In genomic region chr5:132821791-132822190, GRCh38 we compare ENCODE assay signal across 11 cellular contexts. TPM values are rescaled to one million over a fixed set of nuclear protein-coding genes. Genes with fewer than 3 reads are reported as not detected.
DNase-seq lines count a peak whose midpoint lies in the region; ATAC-seq, FAIRE-seq and TF ChIP-seq lines count a peak whose summit lies in the region.
"Had no signal": no experiment of that assay in that cellular context is flagged by ENCODE, and none has a peak within 500 bp of the region (broad histone marks: within the 10 kb centered on the region; RNA-seq: fewer than 3 reads in every experiment).

No MANE protein-coding gene starts in this region.

- H3K4me3 ChIP-seq in right atrium auricular region: no peak overlapping the region

- H3K4me1 Mint-ChIP-seq in T-helper 17 cell: peaks cover 10% of the 10 kb centered on the region

- peaks cover 0 to 29% of the 10 kb centered on the region in 2 donors for H3K4me1 ChIP-seq in right atrium auricular region

- H3K4me3 Mint-ChIP-seq in T-helper 17 cell: no peak overlapping the region
- H3K4me3 Mint-ChIP-seq: activated naive CD8-positive, alpha-beta T cell; B cell had no signal

- intact Hi-C loops in left ventricle myocardium superior (cut with micrococcal nuclease): no loop called here

- H3K9me3 ChIP-seq in right atrium auricular region: no peaks in the 10 kb centered on the region
- H3K9me3 ChIP-seq in T-helper 17 cell (ENCODE audit: control insufficient read depth, low read length, poor library complexity, severe bottlenecking): no peaks in the 10 kb centered on the region

- peak; percentile 90 for FAIRE-seq in urothelium cell line (lab: Jason Lieb, UNC)

- no peaks in the 10 kb centered on the region for H3K36me3 Mint-ChIP-seq in T-helper 17 cell (ENCODE audit: low read depth)
- H3K36me3 Mint-ChIP-seq: activated naive CD8-positive, alpha-beta T cell had no signal

- H3K36me3 ChIP-seq in right atrium auricular region: no peaks in the 10 kb centered on the region

- peaks cover 33% of the 10 kb centered on the region for H3K27me3 Mint-ChIP-seq in T-helper 17 cell

- H3K27ac ChIP-seq in right atrium auricular region: no peak overlapping the region

- DNase-seq in left ventricle myocardium superior (no peak), right atrium auricular region (ENCODE audit: low spot score) (no peak), anterior cingulate cortex (lab: John Stamatoyannopoulos, UW) (peak in 31 of 58 donors; percentile 13 to 82 (median 55)), iris pigment epithelial cell (ENCODE audit: low read depth) (peak; percentile 52), urothelium cell line (ENCODE audit: low spot score) (no peak), NCI-H1105 treated with DMSO at 0.1 percent for 48 hours (lab: John Stamatoyannopoulos, UW) (no peak), T-helper 17 cell (no peak)
- DNase-seq: NCI-H187 treated with DMSO at 0.1 percent for 48 hours had no signal

- H3K27ac Mint-ChIP-seq in T-helper 17 cell: no peak overlapping the region
- H3K27ac Mint-ChIP-seq: activated naive CD8-positive, alpha-beta T cell; B cell had no signal

- H3K27me3 ChIP-seq in right atrium auricular region: no peaks in the 10 kb centered on the region

- ATAC-seq in left ventricle myocardium superior (peak; percentile 16), T-helper 17 cell (no peak), GM18870 (IDR thresholded peaks at IDR 0.05; ENCODE audit: unreplicated experiment) (no peak)

- no peak for TF ChIP-seq CTCF in right atrium auricular region (IDR thresholded peaks at IDR 0.05)

RNA-seq across cellular contexts. Expression of gene SHROOM1, which starts 8.7 kb away (rescaled TPM):
- total RNA-seq in left ventricle myocardium superior (5.7 TPM), right atrium auricular region (1 to 10 TPM; 3.2 to 4.2 TPM), T-helper 17 cell (under 1 TPM in 1 of 2 donors, not detected in 1; 0.20 TPM)

RNA-seq across cellular contexts. Expression of gene SOWAHA, which starts 8.7 kb away (rescaled TPM):
- total RNA-seq in left ventricle myocardium superior: 0.17 TPM
- total RNA-seq in right atrium auricular region: not detected
- not detected for total RNA-seq in T-helper 17 cell
- total RNA-seq: B cell had no signal

RNA-seq across cellular contexts. Expression of gene GDF9, which starts 44.5 kb away (rescaled TPM):
- 0.30 TPM for total RNA-seq in left ventricle myocardium superior
- under 1 TPM; 0.20 to 0.22 TPM for total RNA-seq in right atrium auricular region
- total RNA-seq in T-helper 17 cell: under 1 TPM; 0.70 to 0.94 TPM

RNA-seq across cellular contexts. Expression of gene UQCRQ, which starts 44.7 kb away (rescaled TPM):
- total RNA-seq in left ventricle myocardium superior (1,703 TPM), right atrium auricular region (100 to 1,000 TPM; 276 to 335 TPM), T-helper 17 cell (100 to 1,000 TPM; 107 to 112 TPM)

RNA-seq across cellular contexts. Expression of gene SEPTIN8, which starts 44.8 kb away (rescaled TPM):
- total RNA-seq in left ventricle myocardium superior (30.4 TPM), right atrium auricular region (10 to 100 TPM; 21.1 to 24.8 TPM), T-helper 17 cell (1 to 10 TPM; 8.0 to 8.8 TPM)

Comparison
In these comparisons a context has a peak if more than half of its experiments do, and no peak if none do; other contexts are left out.
1. DNase-seq: peak in anterior cingulate cortex (31 of 58) and iris pigment epithelial cell (single experiment); none in left ventricle myocardium superior (single experiment), right atrium auricular region (single experiment), urothelium cell line (single experiment), NCI-H1105 treated with DMSO at 0.1 percent for 48 hours (single experiment) and T-helper 17 cell (0 of 3).